Comparison of ENCODE assay signal across 21 cellular contexts in the genomic region with DNA sequence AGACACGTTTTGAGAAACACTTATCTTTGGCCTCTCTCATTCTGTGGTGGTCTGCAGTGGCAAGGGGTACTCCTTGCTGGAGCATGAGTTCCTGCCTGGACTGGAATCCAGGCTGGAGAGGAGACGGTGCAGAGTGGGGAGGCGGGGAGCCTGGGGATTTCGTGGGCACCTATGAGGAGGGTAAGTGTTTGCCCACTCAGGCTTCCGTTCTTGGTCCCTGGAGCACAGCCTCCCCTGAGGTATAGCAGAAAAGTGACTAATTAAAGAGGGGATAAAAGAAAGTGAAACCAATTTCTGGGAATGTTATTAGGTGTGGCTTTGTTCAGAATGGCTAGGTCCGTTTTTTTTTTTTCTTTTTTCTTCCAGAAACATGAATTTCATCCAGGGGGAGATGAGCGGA.
A peak's percentile ranks its signal among the peaks of the same experiment; 100 is the strongest.
DNase-seq lines count a peak whose midpoint lies in the region; ATAC-seq and TF ChIP-seq lines count a peak whose summit lies in the region.
"Had no signal": no experiment of that assay in that cellular context is flagged by ENCODE, and none has a peak within 500 bp of the region (broad histone marks: within the 10 kb centered on the region; RNA-seq: fewer than 3 reads in every experiment).

No MANE protein-coding gene starts in this region.

- no peaks in the 10 kb centered on the region for H3K36me3 Mint-ChIP-seq in activated T-cell treated with anti-CD3 and anti-CD28 coated beads, Interleukin-2, amount 50 U/mL, for 4 hours (ENCODE audit: insufficient read depth)
- H3K36me3 Mint-ChIP-seq: activated naive CD8-positive, alpha-beta T cell; CD4-positive, CD25-positive, alpha-beta regulatory T cell; IgD-negative memory B cell; T-cell had no signal

- H3K9ac ChIP-seq in muscle layer of colon (ENCODE audit: low read length), result no peak overlapping the region

- TF ChIP-seq CTCF in epithelial cell of proximal tubule (conservative IDR thresholded peaks at IDR 0.05; ENCODE audit: low read depth, low read length), result no peak

- DNase-seq in ACHN (peak; percentile 46), OCI-M1 (lab: John Stamatoyannopoulos, UW) (peak; percentile 34), epithelial cell of proximal tubule (ENCODE audit: low read depth) (no peak), HuH-7 (ENCODE audit: low spot score) (no peak), HK-2 (ENCODE audit: unreplicated experiment) (no peak), SIG-M5 treated with dmso at 0.1 percent for 504 hours (lab: John Stamatoyannopoulos, UW; ENCODE audit: unreplicated experiment) (no peak)
- DNase-seq in activated T-cell treated with anti-CD3 and anti-CD28 coated beads, Interleukin-2, amount 50 U/mL, for 4 hours, result no peak
- DNase-seq: activated CD4-positive, alpha-beta T cell treated with anti-CD3 and anti-CD28 coated beads for 48 hours; CD4-positive, CD25-positive, alpha-beta regulatory T cell; foreskin fibroblast; GF-D8; MG63; NCI-H1436; NCI-H524 treated with DMSO at 0.1 percent for 48 hours; T-cell had no signal

- H3K27me3 Mint-ChIP-seq in activated T-cell treated with anti-CD3 and anti-CD28 coated beads, Interleukin-2, amount 50 U/mL, for 4 hours (ENCODE audit: low read depth), result no peaks in the 10 kb centered on the region
- H3K27me3 Mint-ChIP-seq: activated naive CD8-positive, alpha-beta T cell; CD4-positive, CD25-positive, alpha-beta regulatory T cell; IgD-negative memory B cell; T-cell had no signal

- no peaks in the 10 kb centered on the region for H3K9me3 ChIP-seq in muscle layer of colon (ENCODE audit: low read length)
- H3K9me3 ChIP-seq: MG63, right atrium auricular region, suprapubic skin had no signal

- peak overlapping the region; percentile 26 for H3K4me3 ChIP-seq in epithelial cell of proximal tubule (ENCODE audit: low read depth, low read length)
- H3K4me3 ChIP-seq in muscle layer of colon (ENCODE audit: low read depth in 1 of 2, low read length in 2 of 2), result no peak overlapping the region
- H3K4me3 ChIP-seq: MG63, right atrium auricular region, suprapubic skin had no signal

- in situ Hi-C loops in ACHN (cut with HindIII; ENCODE audit: low pct_ligation_motif_present, low pct_unique_long_range_greater_than_20kb, low sequenced_read_pairs), result no loop called here

- no peaks in the 10 kb centered on the region for H3K27me3 ChIP-seq in muscle layer of colon (ENCODE audit: control insufficient read depth in 1 of 2, insufficient read depth in 2 of 2, low read length in 2 of 2)
- H3K27me3 ChIP-seq: MG63, right atrium auricular region, suprapubic skin had no signal

- no peaks in the 10 kb centered on the region for H3K9me3 Mint-ChIP-seq in activated T-cell treated with anti-CD3 and anti-CD28 coated beads, Interleukin-2, amount 50 U/mL, for 4 hours
- H3K9me3 Mint-ChIP-seq: CD4-positive, CD25-positive, alpha-beta regulatory T cell; IgD-negative memory B cell; T-cell had no signal

- H3K36me3 ChIP-seq in muscle layer of colon (ENCODE audit: insufficient read depth, low read length), result no peaks in the 10 kb centered on the region
- H3K36me3 ChIP-seq: MG63, right atrium auricular region, suprapubic skin had no signal

- peaks cover 39% of the 10 kb centered on the region for H3K4me1 ChIP-seq in muscle layer of colon (ENCODE audit: insufficient read depth, low read length)

- ATAC-seq in activated T-cell treated with anti-CD3 and anti-CD28 coated beads, Interleukin-2, amount 50 U/mL, for 4 hours, result no peak
- ATAC-seq: T-cell had no signal

- peak overlapping the region; percentile 46 for H3K27ac ChIP-seq in muscle layer of colon (ENCODE audit: low read depth, low read length)
- H3K27ac ChIP-seq: HL-60, right atrium auricular region, suprapubic skin had no signal

- no peak overlapping the region for H3K4me3 Mint-ChIP-seq in activated T-cell treated with anti-CD3 and anti-CD28 coated beads, Interleukin-2, amount 50 U/mL, for 4 hours
- H3K4me3 Mint-ChIP-seq: activated naive CD8-positive, alpha-beta T cell; CD4-positive, CD25-positive, alpha-beta regulatory T cell; IgD-negative memory B cell; T-cell had no signal

- peaks cover 36% of the 10 kb centered on the region for H3K4me1 Mint-ChIP-seq in activated T-cell treated with anti-CD3 and anti-CD28 coated beads, Interleukin-2, amount 50 U/mL, for 4 hours (ENCODE audit: low read depth)

Comparison
In these comparisons a context has a peak if more than half of its experiments do, and no peak if none do; other contexts are left out.
1. DNase-seq: peak in ACHN (single experiment) and OCI-M1 (single experiment); none in epithelial cell of proximal tubule (single experiment), HuH-7 (single experiment), activated T-cell treated with anti-CD3 and anti-CD28 coated beads, Interleukin-2, amount 50 U/mL, for 4 hours (single experiment), HK-2 (single experiment) and SIG-M5 treated with dmso at 0.1 percent for 504 hours (single experiment).